In the genomic region with DNA sequence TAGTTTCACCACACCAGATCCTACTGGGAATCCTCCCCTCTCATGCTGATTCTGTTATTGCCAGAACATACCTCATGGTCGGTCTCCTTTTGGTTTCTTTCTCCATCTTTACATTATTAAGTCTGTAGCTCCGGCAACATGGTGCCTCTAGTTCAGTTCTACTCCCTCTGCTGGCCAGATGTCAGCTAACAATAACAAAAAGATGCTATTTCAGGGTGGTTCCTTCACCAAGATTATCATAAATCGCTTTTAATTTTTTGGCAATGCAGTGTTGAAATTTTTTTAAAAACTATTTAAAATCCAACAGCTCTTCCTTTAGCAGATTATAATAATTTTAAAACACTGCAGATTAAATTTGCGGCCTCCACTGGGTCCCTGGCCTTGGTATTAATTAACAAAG, we compare ENCODE assay signal across 9 cellular contexts.
DNase-seq lines count a peak whose midpoint lies in the region; ATAC-seq, FAIRE-seq and TF ChIP-seq lines count a peak whose summit lies in the region.
"Had no signal": no experiment of that assay in that cellular context is flagged by ENCODE, and none has a peak within 500 bp of the region (broad histone marks: within the 10 kb centered on the region; RNA-seq: fewer than 3 reads in every experiment).

No MANE protein-coding gene starts in this region.

- no peaks in the 10 kb centered on the region for H3K36me3 ChIP-seq in DND-41 (ENCODE audit: insufficient read depth, low read length)

- H3K9ac ChIP-seq in DND-41 (ENCODE audit: low read depth, low read length) = no peak overlapping the region

- TF ChIP-seq CTCF in DND-41 (IDR thresholded peaks at IDR 0.05; ENCODE audit: borderline replicate concordance, extremely low read depth, low read length, poor library complexity, severe bottlenecking) = peak; percentile 52

- no peak overlapping the region for H3K27ac ChIP-seq in DND-41 (ENCODE audit: low read length)

- DNase-seq in DND-41 = no peak
- peak; percentile 4 for DNase-seq in RCC 7860 (ENCODE audit: low spot score)
- peak; percentile 31 for DNase-seq in iPS-NIHi7 (ENCODE audit: extremely low spot score)
- no peak for DNase-seq in NOMO-1 treated with dmso at 0.1 percent for 144 hours (lab: John Stamatoyannopoulos, UW; ENCODE audit: unreplicated experiment)
- no peak for DNase-seq in cerebellum (ENCODE audit: low spot score)
- DNase-seq in SKM-1 (lab: John Stamatoyannopoulos, UW; ENCODE audit: unreplicated experiment) = no peak
- no peak for DNase-seq in mucosa of gallbladder (ENCODE audit: low spot score)

- no peaks in the 10 kb centered on the region for H4K20me1 ChIP-seq in DND-41 (ENCODE audit: insufficient read depth, low read length)

- no peaks in the 10 kb centered on the region for H3K27me3 ChIP-seq in DND-41 (ENCODE audit: insufficient read depth, low read length, poor library complexity)

- no peaks in the 10 kb centered on the region for H3K79me2 ChIP-seq in DND-41 (ENCODE audit: insufficient read depth, low read length)

- H3K4me2 ChIP-seq in DND-41 (ENCODE audit: insufficient read depth, low read length) = no peak overlapping the region

- peaks cover 13% of the 10 kb centered on the region for H3K4me1 ChIP-seq in DND-41 (ENCODE audit: insufficient read depth, low read length)

- 0 out of 3 replicates have a peak, but pooled peaks have one; percentile 45 for ATAC-seq in DND-41 (ENCODE audit: insufficient read depth, low read depth)
- peak; percentile 73 for ATAC-seq in HG02973 (IDR thresholded peaks at IDR 0.05; ENCODE audit: unreplicated experiment)
- ATAC-seq: HCT116 had no signal

- H2AFZ ChIP-seq in DND-41 (ENCODE audit: low read depth, low read length) = no peak overlapping the region

- no peak overlapping the region for H3K4me3 ChIP-seq in DND-41 (ENCODE audit: low read depth in 1 of 2, low read length in 2 of 2)

- H3K9me3 ChIP-seq in DND-41 (ENCODE audit: insufficient read depth, low read length, severe bottlenecking) = peaks cover 3% of the 10 kb centered on the region

- FAIRE-seq in RCC 7860 (lab: Jason Lieb, UNC) = no peak

Comparison
In these comparisons a context has a peak if more than half of its experiments do, and no peak if none do; other contexts are left out.
1. DNase-seq: peak in RCC 7860 (single experiment) and iPS-NIHi7 (single experiment); none in DND-41 (single experiment), NOMO-1 treated with dmso at 0.1 percent for 144 hours (single experiment), cerebellum (single experiment), SKM-1 (single experiment) and mucosa of gallbladder (single experiment).